ENCODE assay signal across 9 cellular contexts in the genomic region with DNA sequence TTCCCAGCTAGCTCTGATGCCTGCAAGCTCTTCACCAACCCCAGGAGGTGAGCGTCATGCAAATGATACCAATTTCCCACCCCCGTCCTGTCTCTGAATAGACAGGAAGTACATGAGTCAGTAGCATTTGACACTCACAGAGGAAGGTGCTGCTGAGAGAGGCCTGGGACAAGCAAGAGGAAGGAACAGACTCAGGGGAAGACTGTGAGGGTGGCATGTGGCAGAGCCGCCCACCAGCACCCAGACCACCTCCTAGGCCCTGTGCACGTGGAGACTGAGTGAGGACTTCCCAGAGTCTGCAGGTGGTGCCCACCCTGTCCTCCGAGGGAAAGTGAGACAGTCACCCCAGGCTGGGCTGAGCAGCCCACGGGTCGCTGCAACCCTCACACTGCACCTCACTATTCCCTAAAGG.
A peak's percentile ranks its signal among the peaks of the same experiment; 100 is the strongest.
DNase-seq lines count a peak whose midpoint lies in the region; ATAC-seq lines count a peak whose summit lies in the region.
"Had no signal": no experiment of that assay in that cellular context is flagged by ENCODE, and none has a peak within 500 bp of the region (broad histone marks: within the 10 kb centered on the region; RNA-seq: fewer than 3 reads in every experiment).

No MANE protein-coding gene starts in this region.

- peaks cover 5% of the 10 kb centered on the region for H3K9me3 Mint-ChIP-seq in memory B cell

- H3K27me3 Mint-ChIP-seq in memory B cell: peaks cover 5% of the 10 kb centered on the region

- H3K27ac Mint-ChIP-seq in memory B cell: peak overlapping the region; percentile 39

- peaks cover 2% of the 10 kb centered on the region for H3K36me3 Mint-ChIP-seq in memory B cell
- H3K36me3 Mint-ChIP-seq: brain had no signal

- H3K4me3 Mint-ChIP-seq in memory B cell: peak overlapping the region; percentile 72
- H3K4me3 Mint-ChIP-seq: brain had no signal

- ATAC-seq in GM18868 (IDR thresholded peaks at IDR 0.05; ENCODE audit: unreplicated experiment) (peak; percentile 97), HG02759 (IDR thresholded peaks at IDR 0.05; ENCODE audit: unreplicated experiment) (peak; percentile 97), memory B cell (ENCODE audit: low read depth) (peak; percentile 95)

- H3K4me1 Mint-ChIP-seq in memory B cell: peaks cover 19% of the 10 kb centered on the region

- DNase-seq in NOMO-1 treated with dmso at 0.1 percent for 144 hours (lab: John Stamatoyannopoulos, UW; ENCODE audit: unreplicated experiment): peak; percentile 81
- DNase-seq in activated T-helper 1 cell treated with Interleukin-2 at 50 U/mL for 16 hours (ENCODE audit: low read depth): peak; percentile 11
- peak; percentile 40 to 55 for DNase-seq in memory B cell (ENCODE audit: low spot score in 2 of 2)
- DNase-seq in NCI-H146 treated with DMSO at 0.1 percent for 48 hours (lab: John Stamatoyannopoulos, UW; ENCODE audit: unreplicated experiment): no peak
- DNase-seq in NCI-H1930 (lab: John Stamatoyannopoulos, UW): no peak
- no peak for DNase-seq in cerebellar cortex (ENCODE audit: low spot score)

Comparison
In these comparisons a context has a peak if more than half of its experiments do, and no peak if none do; other contexts are left out.
1. DNase-seq: peak in NOMO-1 treated with dmso at 0.1 percent for 144 hours (single experiment), activated T-helper 1 cell treated with Interleukin-2 at 50 U/mL for 16 hours (single experiment) and memory B cell (2 of 2); none in NCI-H146 treated with DMSO at 0.1 percent for 48 hours (single experiment), NCI-H1930 (0 of 2) and cerebellar cortex (single experiment).
2. Peak in every context shown above with its lines, with median percentiles within 50 percentile points of each other: ATAC-seq.